Comparison of ENCODE assay signal across 25 cellular contexts in the genomic region with DNA sequence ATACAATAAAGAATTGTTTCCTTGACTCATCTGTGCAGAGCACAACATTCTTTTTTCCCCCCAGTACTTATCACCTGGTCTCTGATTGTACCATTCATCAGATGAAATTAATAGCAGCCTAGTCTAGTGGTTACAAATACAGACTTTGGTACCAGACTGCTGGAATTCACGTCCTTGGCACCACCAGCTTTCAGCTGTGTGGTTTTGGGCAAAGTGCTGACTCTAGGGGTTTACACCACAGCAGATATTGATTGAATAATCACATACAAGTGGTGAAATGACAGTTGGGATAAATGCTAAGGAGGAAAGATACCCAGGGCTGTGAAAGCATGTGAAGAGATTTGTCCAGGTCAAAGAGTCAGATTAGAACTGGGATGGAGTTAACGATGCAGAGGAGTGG.
"Had no signal": no experiment of that assay in that cellular context is flagged by ENCODE, and none has a peak within 500 bp of the region (broad histone marks: within the 10 kb centered on the region; RNA-seq: fewer than 3 reads in every experiment).

No MANE protein-coding gene starts in this region.

- FAIRE-seq: RCC 7860 had no signal

- H3K9me3 ChIP-seq: MG63 had no signal

- H3K36me3 ChIP-seq: MG63, SJSA1 had no signal

- H3K27me3 ChIP-seq: MG63, SJSA1 had no signal

- H3K27ac ChIP-seq: SJSA1, SK-N-MC had no signal

- H3K4me3 ChIP-seq: MG63, SJSA1, SK-N-MC had no signal

- H3K4me1 ChIP-seq: SJSA1 had no signal

- DNase-seq: IMR-90, Karpas-422, KG1, MG63, NCI-H1092, NCI-H1105 treated with DMSO at 0.1 percent for 48 hours, NCI-H1417 treated with DMSO at 0.1 percent for 48 hours, NCI-H146, NCI-H1694 treated with DMSO at 0.1 percent for 48 hours, NCI-H1930, NCI-H2081, NCI-H2107, NCI-H2171, NCI-H226, NCI-H446, NCI-H510A, NCI-H524 treated with DMSO at 0.1 percent for 48 hours, NCI-H69, NCI-H774, Right ventricle myocardium superior, RPMI8226, SIG-M5 had no signal
